Comparison of ENCODE assay signal across 35 cellular contexts in the genomic region with DNA sequence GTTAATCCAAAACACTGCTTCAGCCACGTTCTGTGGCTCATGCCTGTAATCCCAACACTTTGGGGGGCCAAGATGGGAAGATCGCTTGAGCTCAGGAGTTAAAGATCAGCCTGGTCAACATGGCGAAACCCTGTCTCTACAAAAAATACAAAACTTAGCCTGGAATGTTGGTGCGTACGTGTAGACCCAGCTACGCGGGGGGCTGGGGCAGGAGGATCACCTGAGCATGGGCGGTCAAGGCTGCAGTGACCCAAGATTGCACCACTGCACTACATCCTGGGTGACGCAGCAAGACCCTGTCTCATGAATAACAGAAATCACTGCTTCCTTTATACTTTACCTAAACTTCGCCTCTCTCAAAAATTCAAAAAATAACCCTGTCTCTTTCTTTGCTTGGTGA.
"Had no signal": no experiment of that assay in that cellular context is flagged by ENCODE, and none has a peak within 500 bp of the region (broad histone marks: within the 10 kb centered on the region; RNA-seq: fewer than 3 reads in every experiment).

No MANE protein-coding gene starts in this region.

- DNase-seq: Karpas-422, Kasumi-1, MG63, MM.1S, MV-4-11, NCI-H1048, NCI-H1092, NCI-H1092 treated with DMSO at 0.1 percent for 48 hours, NCI-H1105, NCI-H1105 treated with DMSO at 0.1 percent for 48 hours, NCI-H1417, NCI-H1417 treated with DMSO at 0.1 percent for 48 hours, NCI-H1436, NCI-H1436 treated with DMSO at 0.1 percent for 48 hours, NCI-H146, NCI-H1694, NCI-H1694 treated with DMSO at 0.1 percent for 48 hours, NCI-H187, NCI-H187 treated with DMSO at 0.1 percent for 48 hours, NCI-H1930, NCI-H2029, NCI-H2029 treated with DMSO at 0.1 percent for 48 hours, NCI-H2081, NCI-H2081 treated with DMSO at 0.1 percent for 48 hours, NCI-H2107, NCI-H2171, NCI-H2171 treated with DMSO at 0.1 percent for 48 hours, NCI-H2227 treated with DMSO at 0.1 percent for 48 hours, NCI-H226, NCI-H345, NCI-H446, NCI-H446 treated with DMSO at 0.1 percent for 48 hours, NCI-H510A, NCI-H510A treated with DMSO at 0.1 percent for 48 hours, NCI-H524 had no signal

- H3K36me3 ChIP-seq: MG63 had no signal

- H3K27me3 ChIP-seq: MG63 had no signal

- H3K9me3 ChIP-seq: MG63 had no signal

- H3K4me3 ChIP-seq: MG63 had no signal
